Comparison of ENCODE assay signal across 8 cellular contexts in genomic region chr12:53268637-53269562, GRCh38. TPM values are rescaled to one million over a fixed set of nuclear protein-coding genes. Genes with fewer than 3 reads are reported as not detected.
DNase-seq lines count a peak whose midpoint lies in the region; ATAC-seq, FAIRE-seq and TF ChIP-seq lines count a peak whose summit lies in the region.

No MANE protein-coding gene starts in this region.

- CTCF ChIA-PET in CD8-positive, alpha-beta memory T cell (lab: Charles Lee): interaction anchor here (1.5 to 7.4 kb wide), 13 partner anchors 9 to 203 kb away, joined by 5 to 165 read pairs (median 11); partner anchors contain the start of genes AAAS, CSAD, ITGB7 and ZNF740

- no peak for TF ChIP-seq CTCF in choroid plexus epithelial cell (conservative IDR thresholded peaks at IDR 0.05; ENCODE audit: low read depth, low read length)

- WGBS in small intestine, 3 donors: 59 to 64% (median 63%) methylated on average over 20 of the region's 20 CpGs

- no peaks in the 10 kb centered on the region for H3K27me3 ChIP-seq in CD8-positive, alpha-beta memory T cell (ENCODE audit: insufficient read depth, low read length, poor library complexity, severe bottlenecking)
- H3K27me3 ChIP-seq in HUES6 (ENCODE audit: control insufficient read depth, insufficient read depth, low read length): no peaks in the 10 kb centered on the region
- H3K27me3 ChIP-seq in small intestine (ENCODE audit: control insufficient read depth in 2 of 2, insufficient read depth in 2 of 2, low read length in 2 of 2): no peaks in the 10 kb centered on the region

- peaks cover 0 to 4% (median 3%) of the 10 kb centered on the region in 3 donors for H3K36me3 Mint-ChIP-seq in CD8-positive, alpha-beta memory T cell
- no peaks in the 10 kb centered on the region for H3K36me3 Mint-ChIP-seq in naive thymus-derived CD8-positive, alpha-beta T cell

- no peaks in the 10 kb centered on the region for H3K36me3 ChIP-seq in CD8-positive, alpha-beta memory T cell (ENCODE audit: insufficient read depth, low read length)
- H3K36me3 ChIP-seq in HUES6 (ENCODE audit: control insufficient read depth, insufficient read depth, low read length): peaks cover 30% of the 10 kb centered on the region
- H3K36me3 ChIP-seq in small intestine (ENCODE audit: control insufficient read depth in 2 of 2, insufficient read depth in 2 of 2, low read length in 2 of 2): no peaks in the 10 kb centered on the region

- H3K9me3 Mint-ChIP-seq in CD8-positive, alpha-beta memory T cell: no peaks in the 10 kb centered on the region
- H3K9me3 Mint-ChIP-seq in naive thymus-derived CD8-positive, alpha-beta T cell: no peaks in the 10 kb centered on the region

- peaks cover 16 to 21% (median 20%) of the 10 kb centered on the region in 3 donors for H3K4me1 Mint-ChIP-seq in CD8-positive, alpha-beta memory T cell
- H3K4me1 Mint-ChIP-seq in naive thymus-derived CD8-positive, alpha-beta T cell: peaks cover 12 to 22% (median 20%) of the 10 kb centered on the region in 4 donors

- no peak for DNase-seq in CD8-positive, alpha-beta memory T cell
- DNase-seq in choroid plexus epithelial cell (ENCODE audit: low read depth) (peak; percentile 12), globus pallidus (ENCODE audit: low spot score) (no peak), small intestine (no peak)
- DNase-seq in naive thymus-derived CD8-positive, alpha-beta T cell: no peak

- H3K27ac Mint-ChIP-seq in CD8-positive, alpha-beta memory T cell: peak overlapping the region; percentile 51 to 99 (median 90)
- H3K27ac Mint-ChIP-seq in naive thymus-derived CD8-positive, alpha-beta T cell: peak overlapping the region; percentile 88 to 96 (median 94)

- no peak for ATAC-seq in naive thymus-derived CD8-positive, alpha-beta T cell
- ATAC-seq in HG03175 (IDR thresholded peaks at IDR 0.05; ENCODE audit: unreplicated experiment): no peak
- no peak for ATAC-seq in HG02981 (IDR thresholded peaks at IDR 0.05; ENCODE audit: unreplicated experiment)

- H3K27me3 Mint-ChIP-seq in CD8-positive, alpha-beta memory T cell: no peaks in the 10 kb centered on the region
- peaks cover 0 to 4% (median 0%) of the 10 kb centered on the region in 5 donors for H3K27me3 Mint-ChIP-seq in naive thymus-derived CD8-positive, alpha-beta T cell

- no peaks in the 10 kb centered on the region for H3K9me3 ChIP-seq in CD8-positive, alpha-beta memory T cell (ENCODE audit: low read length)
- H3K9me3 ChIP-seq in HUES6 (ENCODE audit: control insufficient read depth, insufficient read depth, low read depth, low read length): no peaks in the 10 kb centered on the region
- no peaks in the 10 kb centered on the region for H3K9me3 ChIP-seq in small intestine (ENCODE audit: control insufficient read depth, low read depth)

- H3K27ac ChIP-seq in CD8-positive, alpha-beta memory T cell (ENCODE audit: low read depth, low read length): peak overlapping the region; percentile 67
- H3K27ac ChIP-seq in HUES6 (ENCODE audit: low read depth, low read length) (no peak overlapping the region), small intestine (ENCODE audit: low read depth in 1 of 2, low read length in 1 of 2) (no peak overlapping the region)

- FAIRE-seq in small intestine (lab: Jason Lieb, UNC): no peak

- POLR2A ChIA-PET in CD8-positive, alpha-beta memory T cell (lab: Charles Lee): interaction anchor here (0.6 to 2.8 kb wide), 6 partner anchors 9 to 89 kb away, joined by 3 to 21 read pairs (median 4); partner anchors contain the start of genes AAAS, CSAD, PFDN5 and ZNF740
- POLR2A ChIA-PET in naive thymus-derived CD8-positive, alpha-beta T cell (lab: Charles Lee): interaction anchor here (0.8 to 6.0 kb wide), 14 partner anchors 10 to 111 kb away, joined by 3 to 53 read pairs (median 7); partner anchors contain the start of genes CSAD, ITGB7, PFDN5 and SP1

- peak overlapping the region; percentile 88 to 99 (median 94) for H3K4me3 Mint-ChIP-seq in CD8-positive, alpha-beta memory T cell
- peak overlapping the region; percentile 92 to 100 (median 96) for H3K4me3 Mint-ChIP-seq in naive thymus-derived CD8-positive, alpha-beta T cell

- peaks cover 13% of the 10 kb centered on the region for H3K4me1 ChIP-seq in CD8-positive, alpha-beta memory T cell (ENCODE audit: insufficient read depth, low read length)
- H3K4me1 ChIP-seq in HUES6 (ENCODE audit: control insufficient read depth, insufficient read depth, low read length) (peaks cover 4% of the 10 kb centered on the region; the same call in 1 of the 2 replicates), small intestine (ENCODE audit: control insufficient read depth in 2 of 2, insufficient read depth in 1 of 2, low read depth in 1 of 2, low read length in 1 of 2) (no peaks in the 10 kb centered on the region)

- peak overlapping the region; percentile 86 for H3K9ac ChIP-seq in HUES6 (ENCODE audit: low read length)

- peak overlapping the region; percentile 83 for H3K4me3 ChIP-seq in CD8-positive, alpha-beta memory T cell (ENCODE audit: low read length)
- H3K4me3 ChIP-seq in HUES6 (ENCODE audit: low read depth, low read length): peak overlapping the region; percentile 96
- H3K4me3 ChIP-seq in choroid plexus epithelial cell (ENCODE audit: low read depth, low read length): peak overlapping the region; percentile 92
- peak overlapping the region in 1 of 2 donors; percentile 73 for H3K4me3 ChIP-seq in small intestine (ENCODE audit: low read depth in 1 of 2, low read length in 2 of 2)

RNA-seq across cellular contexts. Expression of gene ESPL1, which starts 0.8 kb away (rescaled TPM):
- total RNA-seq in CD8-positive, alpha-beta memory T cell: 10 to 100 TPM; 58.4 to 63.4 TPM
- not detected for polyA plus RNA-seq in CD8-positive, alpha-beta memory T cell
- under 1 TPM; 0.27 to 0.81 TPM for total RNA-seq in naive thymus-derived CD8-positive, alpha-beta T cell
- polyA plus RNA-seq in naive thymus-derived CD8-positive, alpha-beta T cell: not detected
- 10 to 100 TPM in 2 of 3 donors, 1 to 10 TPM in 1; 8.0 to 36.7 (median 14.3) TPM for polyA plus RNA-seq in small intestine

RNA-seq across cellular contexts. Expression of gene PFDN5, which starts 26.4 kb away (rescaled TPM):
- 100 to 1,000 TPM; 380 to 385 TPM for total RNA-seq in CD8-positive, alpha-beta memory T cell
- 1,325 TPM for polyA plus RNA-seq in CD8-positive, alpha-beta memory T cell
- 100 to 1,000 TPM; 663 to 692 TPM for total RNA-seq in naive thymus-derived CD8-positive, alpha-beta T cell
- 1,000 to 10,000 TPM; 1,657 to 1,928 (median 1,896) TPM for polyA plus RNA-seq in naive thymus-derived CD8-positive, alpha-beta T cell
- 1,000 to 10,000 TPM in 1 of 3 donors, 100 to 1,000 TPM in 2; 774 to 1,223 (median 815) TPM for polyA plus RNA-seq in small intestine

RNA-seq across cellular contexts. Expression of gene MYG1, which starts 30.6 kb away (rescaled TPM):
- 10 to 100 TPM; 81.1 to 82.5 TPM for total RNA-seq in CD8-positive, alpha-beta memory T cell
- 67.9 TPM for polyA plus RNA-seq in CD8-positive, alpha-beta memory T cell
- total RNA-seq in naive thymus-derived CD8-positive, alpha-beta T cell: 10 to 100 TPM; 48.3 to 53.5 TPM
- polyA plus RNA-seq in naive thymus-derived CD8-positive, alpha-beta T cell: 10 to 100 TPM; 64.4 to 81.2 (median 68.6) TPM
- 10 to 100 TPM; 64.9 to 87.0 (median 68.9) TPM for polyA plus RNA-seq in small intestine

RNA-seq across cellular contexts. Expression of gene RARG, which starts 36.9 kb away (rescaled TPM):
- total RNA-seq in CD8-positive, alpha-beta memory T cell: 10 to 100 TPM; 67.0 to 68.4 TPM
- 15.4 TPM for polyA plus RNA-seq in CD8-positive, alpha-beta memory T cell
- 10 to 100 TPM; 57.8 to 60.4 TPM for total RNA-seq in naive thymus-derived CD8-positive, alpha-beta T cell
- polyA plus RNA-seq in naive thymus-derived CD8-positive, alpha-beta T cell: 10 to 100 TPM in 1 of 3 donors, 1 to 10 TPM in 2; 1.6 to 12.7 (median 3.8) TPM
- polyA plus RNA-seq in small intestine: 1 to 10 TPM in 1 of 3 donors, under 1 TPM in 1, not detected in 1; 0.54 to 7.1 TPM

RNA-seq across cellular contexts. Expression of gene AAAS, which starts 52.5 kb away (rescaled TPM):
- total RNA-seq in CD8-positive, alpha-beta memory T cell: 10 to 100 TPM; 77.9 to 79.7 TPM
- polyA plus RNA-seq in CD8-positive, alpha-beta memory T cell: 38.9 TPM
- total RNA-seq in naive thymus-derived CD8-positive, alpha-beta T cell: 10 to 100 TPM; 66.8 to 68.2 TPM
- 10 to 100 TPM; 34.1 to 57.2 (median 39.3) TPM for polyA plus RNA-seq in naive thymus-derived CD8-positive, alpha-beta T cell
- polyA plus RNA-seq in small intestine: 10 to 100 TPM; 20.0 to 34.9 (median 32.5) TPM
